19 cellular contexts compared by ENCODE assay signal in genomic region chr2:222891890-222892289, GRCh38. TPM values are rescaled to one million over a fixed set of nuclear protein-coding genes. Genes with fewer than 3 reads are reported as not detected.
A peak's percentile ranks its signal among the peaks of the same experiment; 100 is the strongest.
DNase-seq lines count a peak whose midpoint lies in the region; TF ChIP-seq lines count a peak whose summit lies in the region.
"Had no signal": no experiment of that assay in that cellular context is flagged by ENCODE, and none has a peak within 500 bp of the region (broad histone marks: within the 10 kb centered on the region; RNA-seq: fewer than 3 reads in every experiment).

No MANE protein-coding gene starts in this region.

- H3K4me3 Mint-ChIP-seq in activated T-helper 2 cell treated with anti-CD3 and anti-CD28 coated beads, Interferon-gamma antibody, Interleukin-2, Interleukin-4, amounts not matched to agents 10 μg/mL and 5 μg/mL and 100 μg/mL, durations not matched to agents 14 hours and 24 hours and 36 hours (ENCODE audit: low read depth) = no peak overlapping the region
- H3K4me3 Mint-ChIP-seq: activated naive CD8-positive, alpha-beta T cell treated with anti-CD3 and anti-CD28 coated beads, Interleukin-2, amount 50 U/mL, for 24 hours; CD4-positive, alpha-beta memory T cell; T-helper 2 cell treated with Interferon-gamma antibody and Interleukin-4, amounts not matched to agents 5 μg/mL and 100 μg/mL, for 36 hours had no signal

- H3K9ac ChIP-seq in skeletal muscle tissue (ENCODE audit: low read depth in 1 of 3, low read length in 3 of 3) = peak overlapping the region in 1 of 3 donors; percentile 34

- H3K27me3 Mint-ChIP-seq in activated T-helper 2 cell treated with anti-CD3 and anti-CD28 coated beads, Interferon-gamma antibody, Interleukin-2, Interleukin-4, amounts not matched to agents 10 μg/mL and 5 μg/mL and 100 μg/mL, durations not matched to agents 14 hours and 24 hours and 36 hours (ENCODE audit: low read depth) = no peaks in the 10 kb centered on the region
- H3K27me3 Mint-ChIP-seq: activated naive CD8-positive, alpha-beta T cell treated with anti-CD3 and anti-CD28 coated beads, Interleukin-2, amount 50 U/mL, for 24 hours; CD4-positive, alpha-beta memory T cell had no signal

- no peaks in the 10 kb centered on the region for H3K9me3 ChIP-seq in HEK293 (ENCODE audit: control insufficient read depth, insufficient read depth, low read depth, low read length)
- no peaks in the 10 kb centered on the region for H3K9me3 ChIP-seq in skeletal muscle tissue (ENCODE audit: control insufficient read depth in 3 of 3, low read length in 3 of 3)
- no peaks in the 10 kb centered on the region for H3K9me3 ChIP-seq in tibial artery
- H3K9me3 ChIP-seq: prostate gland, transverse colon had no signal

- H3K27ac ChIP-seq in HEK293 (ENCODE audit: extremely low read depth, low read depth, low read length) = no peak overlapping the region
- H3K27ac ChIP-seq in skeletal muscle tissue (ENCODE audit: low read depth, low read length) = peak overlapping the region; percentile 0
- peak overlapping the region in 1 of 2 donors; percentile 25 for H3K27ac ChIP-seq in tibial artery
- H3K27ac ChIP-seq: foreskin keratinocyte, prostate gland, transverse colon had no signal

- in situ Hi-C loops in G401 (cut with HindIII; ENCODE audit: low sequenced_read_pairs) = no loop called here
- in situ Hi-C loops in KBM-7 (cut with MboI; ENCODE audit: low pct_unique_long_range_greater_than_20kb, low sequenced_read_pairs) = no loop called here

- H3K4me1 ChIP-seq in HEK293 (ENCODE audit: control insufficient read depth, insufficient read depth, low read length) = peaks cover 16% of the 10 kb centered on the region
- H3K4me1 ChIP-seq in skeletal muscle tissue (ENCODE audit: control insufficient read depth in 3 of 3, insufficient read depth in 3 of 3, low read length in 3 of 3) = peaks cover 13 to 25% (median 19%) of the 10 kb centered on the region in 3 donors
- peaks cover 0 to 50% (median 12%) of the 10 kb centered on the region in 4 donors for H3K4me1 ChIP-seq in tibial artery
- H3K4me1 ChIP-seq: prostate gland had no signal

- H3K27me3 ChIP-seq in skeletal muscle tissue (ENCODE audit: control insufficient read depth in 3 of 3, insufficient read depth in 3 of 3, low read length in 3 of 3) (no peaks in the 10 kb centered on the region), tibial artery (no peaks in the 10 kb centered on the region)
- H3K27me3 ChIP-seq: dorsolateral prefrontal cortex, foreskin keratinocyte, transverse colon had no signal

- intact Hi-C loops in tibial artery (cut with DNase I; ENCODE audit: low total_unique reads) = no loop called here
- intact Hi-C loops in activated T-helper 2 cell treated with anti-CD3 and anti-CD28 coated beads, Interferon-gamma antibody, Interleukin-2, Interleukin-4, amounts not matched to agents 10 μg/mL and 5 μg/mL and 100 μg/mL, durations not matched to agents 14 hours and 24 hours and 36 hours (cut with micrococcal nuclease) = no loop called here

- H3K36me3 Mint-ChIP-seq in activated T-helper 2 cell treated with anti-CD3 and anti-CD28 coated beads, Interferon-gamma antibody, Interleukin-2, Interleukin-4, amounts not matched to agents 10 μg/mL and 5 μg/mL and 100 μg/mL, durations not matched to agents 14 hours and 24 hours and 36 hours (ENCODE audit: low read depth) = peaks cover 3% of the 10 kb centered on the region

- H3K36me3 ChIP-seq in HEK293 (ENCODE audit: control insufficient read depth in 2 of 2, insufficient read depth in 1 of 2, low read length in 2 of 2) (peaks cover 0 to 4% of the 10 kb centered on the region in 2 experiments; a peak in 1 of 3 replicates), skeletal muscle tissue (ENCODE audit: control insufficient read depth in 3 of 3, insufficient read depth in 3 of 3, low read length in 3 of 3) (no peaks in the 10 kb centered on the region), tibial artery (no peaks in the 10 kb centered on the region)
- H3K36me3 ChIP-seq: prostate gland, transverse colon had no signal

- H3K4me3 ChIP-seq in HEK293 (ENCODE audit: low read depth, low read length) = no peak overlapping the region
- H3K4me3 ChIP-seq in skeletal muscle tissue (ENCODE audit: low read length in 3 of 3) = no peak overlapping the region
- peak overlapping the region in 1 of 2 donors; percentile 1 for H3K4me3 ChIP-seq in tibial artery
- H3K4me3 ChIP-seq: prostate gland, transverse colon had no signal

- peaks cover 8% of the 10 kb centered on the region for H3K4me1 Mint-ChIP-seq in activated T-helper 2 cell treated with anti-CD3 and anti-CD28 coated beads, Interferon-gamma antibody, Interleukin-2, Interleukin-4, amounts not matched to agents 10 μg/mL and 5 μg/mL and 100 μg/mL, durations not matched to agents 14 hours and 24 hours and 36 hours (ENCODE audit: low read depth)

- CTCF ChIA-PET in HEK293 (lab: Yijun Ruan, JAX) = interaction anchor here (0.7 to 2.8 kb wide), 2 partner anchors 11 kb away, joined by 3 to 13 read pairs; no protein-coding TSS in a partner anchor

- H3K27ac Mint-ChIP-seq in activated T-helper 2 cell treated with anti-CD3 and anti-CD28 coated beads, Interferon-gamma antibody, Interleukin-2, Interleukin-4, amounts not matched to agents 10 μg/mL and 5 μg/mL and 100 μg/mL, durations not matched to agents 14 hours and 24 hours and 36 hours = no peak overlapping the region
- H3K27ac Mint-ChIP-seq: activated naive CD8-positive, alpha-beta T cell treated with anti-CD3 and anti-CD28 coated beads, Interleukin-2, amount 50 U/mL, for 24 hours; CD4-positive, alpha-beta memory T cell; T-helper 2 cell treated with Interferon-gamma antibody and Interleukin-4, amounts not matched to agents 5 μg/mL and 100 μg/mL, for 36 hours had no signal

- POLR2A ChIA-PET in HEK293 (lab: Yijun Ruan, JAX) = no interaction called here

- H3K9me3 Mint-ChIP-seq in activated T-helper 2 cell treated with anti-CD3 and anti-CD28 coated beads, Interferon-gamma antibody, Interleukin-2, Interleukin-4, amounts not matched to agents 10 μg/mL and 5 μg/mL and 100 μg/mL, durations not matched to agents 14 hours and 24 hours and 36 hours = no peaks in the 10 kb centered on the region
- H3K9me3 Mint-ChIP-seq: activated naive CD8-positive, alpha-beta T cell treated with anti-CD3 and anti-CD28 coated beads, Interleukin-2, amount 50 U/mL, for 24 hours; CD4-positive, alpha-beta memory T cell; T-helper 2 cell treated with Interferon-gamma antibody and Interleukin-4, amounts not matched to agents 5 μg/mL and 100 μg/mL, for 36 hours had no signal

- DNase-seq in amniotic epithelial cell (ENCODE audit: low read depth) (peak; percentile 34), iris pigment epithelial cell (ENCODE audit: low read depth) (peak; percentile 58), G401 (ENCODE audit: low spot score) (no peak), tibial artery (no peak), KBM-7 (no peak)
- DNase-seq in activated T-helper 2 cell treated with anti-CD3 and anti-CD28 coated beads, Interferon-gamma antibody, Interleukin-2, Interleukin-4, amounts not matched to agents 10 μg/mL and 5 μg/mL and 100 μg/mL, durations not matched to agents 14 hours and 24 hours and 36 hours (ENCODE audit: low spot score) = no peak
- DNase-seq: activated CD4-positive, alpha-beta T cell treated with anti-CD3 and anti-CD28 coated beads for 4 hours; activated naive CD8-positive, alpha-beta T cell treated with anti-CD3 and anti-CD28 coated beads, Interleukin-2, amount 50 U/mL, for 24 hours; CD4-positive, alpha-beta memory T cell; dorsolateral prefrontal cortex; foreskin keratinocyte; NCI-H2029 treated with DMSO at 0.1 percent for 48 hours; NCI-H82; stimulated activated CD4-positive, alpha-beta T cell treated with anti-CD3 and anti-CD28 coated beads, Interleukin-1b, Interleukin-23, amount 100 ng/mL, for 48 hours; transverse colon had no signal

- no peak for TF ChIP-seq CTCF in HEK293 (tag by site-specific recombination; IDR thresholded peaks at IDR 0.05)
- TF ChIP-seq CTCF in tibial artery (IDR thresholded peaks at IDR 0.05) = no peak

TF ChIP-seq in HEK293, 187 proteins besides CTCF, POLR2A, EP300 and RAD21:
- TF ChIP-seq ZBTB20 (tag by site-specific recombination; IDR thresholded peaks at IDR 0.05) (no peak), ZFP3 (tag by site-specific recombination; IDR thresholded peaks at IDR 0.05; ENCODE audit: low read depth) (no peak), ZNF426 (tag by site-specific recombination; IDR thresholded peaks at IDR 0.05) (no peak), ZNF629 (tag by site-specific recombination; IDR thresholded peaks at IDR 0.05) (0 out of 2 replicates have a peak, but pooled peaks have one; percentile 1), GLI2 (tag by site-specific recombination; IDR thresholded peaks at IDR 0.05; ENCODE audit: borderline replicate concordance, low read depth) (no peak), ZNF561 (tag by site-specific recombination; IDR thresholded peaks at IDR 0.05; ENCODE audit: borderline replicate concordance) (no peak), ZNF366 (tag by site-specific recombination; conservative IDR thresholded peaks at IDR 0.05) (no peak)

RNA-seq across cellular contexts. Expression of gene ACSL3, which starts 31.1 kb away (rescaled TPM):
- total RNA-seq in skeletal muscle tissue = 85.6 TPM
- total RNA-seq in G401 (2014; rRNA removed; shearing (Covaris generic)) = 90.3 and 124 TPM in 2 replicates
- 72.5 and 74.0 TPM in 2 replicates for total RNA-seq in activated T-helper 2 cell treated with anti-CD3 and anti-CD28 coated beads, Interferon-gamma antibody, Interleukin-2, Interleukin-4, amounts not matched to agents 10 μg/mL and 5 μg/mL and 100 μg/mL, durations not matched to agents 14 hours and 24 hours and 36 hours

Comparison
In these comparisons a context has a peak if more than half of its experiments do, and no peak if none do; other contexts are left out.
1. DNase-seq: peak in amniotic epithelial cell (single experiment) and iris pigment epithelial cell (single experiment); none in G401 (single experiment), tibial artery (0 of 2), KBM-7 (single experiment) and activated T-helper 2 cell treated with anti-CD3 and anti-CD28 coated beads, Interferon-gamma antibody, Interleukin-2, Interleukin-4, amounts not matched to agents 10 μg/mL and 5 μg/mL and 100 μg/mL, durations not matched to agents 14 hours and 24 hours and 36 hours (single experiment).